In the genomic region with DNA sequence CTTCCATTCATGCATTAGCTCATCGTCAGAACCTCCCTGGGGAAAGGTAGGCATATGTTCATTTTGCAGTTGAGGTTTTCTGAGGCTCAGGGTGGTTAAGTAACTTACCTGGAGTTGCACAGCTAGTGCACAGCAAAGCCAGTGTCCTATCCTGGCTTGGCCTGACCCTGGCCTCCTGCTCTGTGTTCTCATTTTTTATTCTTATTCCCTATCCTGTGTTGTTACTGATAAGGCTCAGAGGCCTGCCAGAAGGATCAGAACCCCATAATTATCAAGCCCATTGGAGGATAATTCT, we compare ENCODE assay signal across 19 cellular contexts.
DNase-seq lines count a peak whose midpoint lies in the region; ATAC-seq, FAIRE-seq and TF ChIP-seq lines count a peak whose summit lies in the region.
"Had no signal": no experiment of that assay in that cellular context is flagged by ENCODE, and none has a peak within 500 bp of the region (broad histone marks: within the 10 kb centered on the region; RNA-seq: fewer than 3 reads in every experiment).

No MANE protein-coding gene starts in this region.

- H3K4me2 ChIP-seq in HepG2 (ENCODE audit: low read depth, low read length), result no peak overlapping the region
- no peak overlapping the region for H3K4me2 ChIP-seq in Karpas-422 (ENCODE audit: low read depth, low read length, poor library complexity, severe bottlenecking)
- H3K4me2 ChIP-seq in K562 (ENCODE audit: insufficient read depth, low read length), result no peak overlapping the region

- no peaks in the 10 kb centered on the region for H3K36me3 ChIP-seq in HepG2 (replicated peaks in 1 of 2; ENCODE audit: control insufficient read depth in 1 of 2, insufficient read depth in 2 of 2, low read length in 2 of 2)
- H3K36me3 ChIP-seq in right lobe of liver, result no peaks in the 10 kb centered on the region
- H3K36me3 ChIP-seq in Karpas-422 (ENCODE audit: insufficient read depth, low read length), result no peaks in the 10 kb centered on the region
- no peaks in the 10 kb centered on the region for H3K36me3 ChIP-seq in K562 (ENCODE audit: control insufficient read depth, insufficient read depth, low read length)
- H3K36me3 ChIP-seq in esophagus squamous epithelium, result no peaks in the 10 kb centered on the region

- H3K9me3 ChIP-seq in HepG2 (ENCODE audit: low read length) (no peaks in the 10 kb centered on the region), right lobe of liver (no peaks in the 10 kb centered on the region), Karpas-422 (ENCODE audit: low read length) (no peaks in the 10 kb centered on the region), K562 (replicated peaks; ENCODE audit: control insufficient read depth, insufficient read depth, low read depth, low read length) (no peaks in the 10 kb centered on the region), esophagus squamous epithelium (no peaks in the 10 kb centered on the region)
- H3K9me3 ChIP-seq: Caco-2 had no signal

- TF ChIP-seq EP300 in HepG2 (IDR thresholded peaks at IDR 0.05; ENCODE audit: low read depth in 2 of 2, low read length in 2 of 2) (no peak), HepG2 (CRISPR knock-in tag; IDR thresholded peaks at IDR 0.05; ENCODE audit: borderline replicate concordance) (no peak), K562 (IDR thresholded peaks at IDR 0.05; ENCODE audit: low read length) (no peak)

- H3K9me1 ChIP-seq in K562 (ENCODE audit: control insufficient read depth, insufficient read depth, low read length), result peaks cover 3% of the 10 kb centered on the region

- in situ Hi-C loops in HepG2 (cut with HindIII; ENCODE audit: extremely low pct_ligation_motif_present, low pct_unique_long_range_greater_than_20kb), result no loop called here
- in situ Hi-C loops in K562 (cut with MboI), result no loop called here

- peaks cover 43% of the 10 kb centered on the region for H3K4me1 ChIP-seq in HepG2 (ENCODE audit: insufficient read depth, low read length)
- peaks cover 0 to 33% (median 7%) of the 10 kb centered on the region in 4 donors for H3K4me1 ChIP-seq in right lobe of liver
- no peaks in the 10 kb centered on the region for H3K4me1 ChIP-seq in Karpas-422 (ENCODE audit: low read length)
- peaks cover 5 to 18% of the 10 kb centered on the region in 2 experiments for H3K4me1 ChIP-seq in K562 (replicated peaks in 1 of 2; ENCODE audit: control insufficient read depth in 2 of 2, insufficient read depth in 2 of 2, low read length in 2 of 2)
- H3K4me1 ChIP-seq in esophagus squamous epithelium, result peaks cover 0 to 26% (median 10%) of the 10 kb centered on the region in 3 donors

- 88% methylated on average over 1 of the region's 1 CpG for WGBS in HepG2 (ENCODE audit: low lambda C conversion rate)
- WGBS in right lobe of liver (ENCODE audit: insufficient coverage, low coverage, low lambda C conversion rate, missing lambda C conversion rate), result no CpG with 5 or more reads among the region's 1 CpG
- 24% methylated on average over 1 of the region's 1 CpG for WGBS in K562 (ENCODE audit: insufficient coverage, low coverage, missing lambda C conversion rate)
- WGBS in esophagus squamous epithelium, 2 donors, result 91 to 92% methylated on average over 1 of the region's 1 CpG

- TF ChIP-seq CTCF in HepG2 (CRISPR knock-in tag; IDR thresholded peaks at IDR 0.05) (no peak), right lobe of liver (IDR thresholded peaks at IDR 0.05) (no peak), K562 (IDR thresholded peaks at IDR 0.05 in 2 of 3, conservative IDR thresholded peaks at IDR 0.05 in 1 of 3; ENCODE audit: insufficient read depth in 2 of 3, low read depth in 1 of 3, low read length in 3 of 3) (no peak), esophagus squamous epithelium (IDR thresholded peaks at IDR 0.05) (no peak)

- no peak for ATAC-seq in HepG2
- ATAC-seq in right lobe of liver, result no peak
- ATAC-seq in K562, result 0 out of 3 replicates have a peak, but pooled peaks have one; percentile 19

- H3K27me3 ChIP-seq in HepG2 (ENCODE audit: control insufficient read depth in 1 of 2, insufficient read depth in 2 of 2, low read length in 2 of 2), result no peaks in the 10 kb centered on the region
- no peaks in the 10 kb centered on the region for H3K27me3 ChIP-seq in right lobe of liver
- no peaks in the 10 kb centered on the region for H3K27me3 ChIP-seq in Karpas-422 (ENCODE audit: low read length)
- H3K27me3 ChIP-seq in K562 (ENCODE audit: control insufficient read depth in 2 of 2, insufficient read depth in 2 of 2, low read length in 2 of 2), result no peaks in the 10 kb centered on the region
- no peaks in the 10 kb centered on the region for H3K27me3 ChIP-seq in esophagus squamous epithelium

- DNase-seq in HepG2 (ENCODE audit: low spot score), result no peak
- DNase-seq in right lobe of liver, result no peak
- DNase-seq in Karpas-422, result peak; percentile 46
- DNase-seq in K562 (ENCODE audit: extremely low read depth in 1 of 4, low spot score in 3 of 4), result no peak
- no peak for DNase-seq in HUDEP-2 (lab: John Stamatoyannopoulos, UW; ENCODE audit: unreplicated experiment in 76 of 76)
- DNase-seq in esophagus squamous epithelium (lab: John Stamatoyannopoulos, UW), result no peak
- DNase-seq in iPS-NIHi11 (ENCODE audit: low spot score), result no peak
- DNase-seq: ACHN; AML-193; Caco-2; CD4-positive, alpha-beta T cell; H9 had no signal

- POLR2A ChIA-PET in HepG2 (lab: Yijun Ruan, JAX) (no interaction called here), K562 (lab: Yijun Ruan, JAX) (interaction anchor here (1.1 to 1.2 kb wide), 2 partner anchors 18 to 111 kb away, joined by 3 read pairs; no protein-coding TSS in a partner anchor)

- H3K9ac ChIP-seq in HepG2 (ENCODE audit: insufficient read depth, low read depth, low read length) (no peak overlapping the region), Karpas-422 (ENCODE audit: low read length) (no peak overlapping the region), K562 (ENCODE audit: insufficient read depth in 1 of 2, low read depth in 2 of 2, low read length in 2 of 2) (no peak overlapping the region; a peak in 1 of 4 replicates)

- H3K79me2 ChIP-seq in HepG2 (ENCODE audit: insufficient read depth, low read length), result no peaks in the 10 kb centered on the region
- H3K79me2 ChIP-seq in Karpas-422 (ENCODE audit: low read length), result no peaks in the 10 kb centered on the region
- H3K79me2 ChIP-seq in K562 (ENCODE audit: control insufficient read depth, insufficient read depth, low read length), result no peaks in the 10 kb centered on the region

- TF ChIP-seq RAD21 in HepG2 (CRISPR knock-in tag; IDR thresholded peaks at IDR 0.05), result no peak
- no peak for TF ChIP-seq RAD21 in K562 (CRISPR knock-in tag; conservative IDR thresholded peaks at IDR 0.05 in 1 of 2, IDR thresholded peaks at IDR 0.05 in 1 of 2)

- BruUV-seq in HepG2 (replicated peaks; lab: Mats Ljungman, UMichigan) (no TSS peak), K562 (replicated peaks; lab: Mats Ljungman, UMichigan) (no TSS peak)

- CTCF ChIA-PET in HepG2 (lab: Yijun Ruan, JAX; ENCODE audit: low intra/inter-chr PET ratio, low total read pairs), result no interaction called here
- CTCF ChIA-PET in K562 (lab: Yijun Ruan, JAX; ENCODE audit: low intra/inter-chr PET ratio), result no interaction called here

- no peak overlapping the region for H3K4me3 ChIP-seq in HepG2 (replicated peaks in 1 of 3; ENCODE audit: insufficient read depth in 1 of 3, low read depth in 2 of 3, low read length in 3 of 3)
- no peak overlapping the region for H3K4me3 ChIP-seq in right lobe of liver
- H3K4me3 ChIP-seq in Karpas-422 (ENCODE audit: low read length), result no peak overlapping the region
- no peak overlapping the region for H3K4me3 ChIP-seq in K562
- H3K4me3 ChIP-seq in esophagus squamous epithelium, result no peak overlapping the region

- H3K9me2 ChIP-seq in Karpas-422 (replicated peaks; ENCODE audit: insufficient read depth, low read length), result no peaks in the 10 kb centered on the region

- no peak overlapping the region for H2AFZ ChIP-seq in HepG2 (ENCODE audit: low read length)
- no peak overlapping the region for H2AFZ ChIP-seq in Karpas-422 (ENCODE audit: low read length)
- H2AFZ ChIP-seq in K562 (ENCODE audit: low read depth, low read length), result no peak overlapping the region

- TF ChIP-seq POLR2A in HepG2 (IDR thresholded peaks at IDR 0.05; ENCODE audit: insufficient read depth in 1 of 2, low read depth in 2 of 2, low read length in 2 of 2) (no peak), right lobe of liver (IDR thresholded peaks at IDR 0.05) (no peak), K562 (conservative IDR thresholded peaks at IDR 0.05) (no peak), esophagus squamous epithelium (IDR thresholded peaks at IDR 0.05) (no peak)

- H3K27ac ChIP-seq in HepG2 (ENCODE audit: extremely low read length, insufficient read depth, low read length), result no peak overlapping the region
- H3K27ac ChIP-seq in right lobe of liver, result no peak overlapping the region
- H3K27ac ChIP-seq in Karpas-422 (ENCODE audit: low read length), result no peak overlapping the region
- H3K27ac ChIP-seq in K562 (ENCODE audit: extremely low read depth, low read depth, low read length), result no peak overlapping the region
- H3K27ac ChIP-seq in esophagus squamous epithelium, result no peak overlapping the region
- H3K27ac ChIP-seq: C4-2B had no signal

- FAIRE-seq in HepG2 (lab: Jason Lieb, UNC) (no peak), K562 (lab: Jason Lieb, UNC) (no peak)
- FAIRE-seq: A204.1, D721Med, G401.6, GM12891, GM19239, H1 had no signal

- H4K20me1 ChIP-seq in HepG2 (ENCODE audit: insufficient read depth, low read length) (peaks cover 12% of the 10 kb centered on the region; the same call in 1 of the 2 replicates), Karpas-422 (ENCODE audit: insufficient read depth, low read depth, low read length) (0 out of 2 replicates have a peak, but pooled peaks cover 8% of the 10 kb centered on the region), K562 (replicated peaks; ENCODE audit: control insufficient read depth, insufficient read depth, low read length) (no peaks in the 10 kb centered on the region)

- intact Hi-C loops in HepG2 (cut with micrococcal nuclease; ENCODE audit: unreplicated experiment), result no loop called here
- intact Hi-C loops in right lobe of liver (cut with DNase I), result no loop called here
- intact Hi-C loops in K562 (cut with micrococcal nuclease), result no loop called here
- intact Hi-C loops in esophagus squamous epithelium (cut with DNase I), result no loop called here

TF ChIP-seq in HepG2, 621 proteins besides CTCF, POLR2A, EP300 and RAD21 (continues in another document):
- peak; percentile 82; the same call in 1 of the 2 replicates for TF ChIP-seq ZNF768 (CRISPR knock-in tag; IDR thresholded peaks at IDR 0.05)
- TF ChIP-seq, protein P1, sequence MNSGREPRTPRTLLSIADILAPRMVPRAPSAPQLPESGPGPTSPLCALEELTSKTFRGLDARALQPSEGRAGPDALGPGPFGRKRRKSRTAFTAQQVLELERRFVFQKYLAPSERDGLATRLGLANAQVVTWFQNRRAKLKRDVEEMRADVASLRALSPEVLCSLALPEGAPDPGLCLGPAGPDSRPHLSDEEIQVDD (CRISPR knock-in tag; IDR thresholded peaks at IDR 0.05; ENCODE audit: borderline replicate concordance), result no peak

TF ChIP-seq in K562, 482 proteins besides CTCF, POLR2A, EP300 and RAD21 (continues in another document):
- peak; percentile 83 for TF ChIP-seq RBM25 (IDR thresholded peaks at IDR 0.05; ENCODE audit: low read depth, low read length, severe bottlenecking)
- peak; percentile 74; the same call in 1 of the 2 replicates for TF ChIP-seq ADNP (tag; IDR thresholded peaks at IDR 0.05)
- peak in 1 of 2 experiments; percentile 55; a peak in 1 of 4 replicates for TF ChIP-seq KDM1A (IDR thresholded peaks at IDR 0.05)
- TF ChIP-seq NR4A1 (CRISPR knock-in tag; IDR thresholded peaks at IDR 0.05), result no peak
- TF ChIP-seq NR4A1 (tag; IDR thresholded peaks at IDR 0.05), result no peak
